In the genomic region with DNA sequence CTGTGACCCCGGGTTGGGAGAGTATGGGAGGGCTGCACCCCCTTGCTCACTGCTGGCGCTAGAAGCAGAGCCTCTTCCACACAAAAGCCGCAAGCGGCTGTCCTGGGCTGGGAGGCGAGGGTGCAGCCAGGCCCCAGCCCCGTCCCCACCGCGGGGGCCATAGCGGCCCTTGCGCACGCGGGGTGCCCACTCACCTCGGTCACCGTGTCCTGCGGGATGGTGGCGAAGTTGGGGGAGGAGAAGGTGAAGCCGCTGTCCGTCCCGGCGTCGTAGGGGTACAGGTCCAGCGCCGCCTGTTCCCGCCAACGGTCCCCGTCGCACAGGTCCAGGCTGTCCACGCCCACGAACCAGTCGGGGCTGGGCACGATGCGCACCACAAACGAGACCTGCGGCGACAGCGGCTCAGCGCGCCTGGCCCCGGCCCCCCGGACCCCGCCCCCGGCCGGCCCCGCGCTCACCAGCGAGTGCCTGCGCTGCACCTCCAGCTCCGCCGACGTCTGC, we compare ENCODE assay signal across 13 cellular contexts. TPM values are rescaled to one million over a fixed set of nuclear protein-coding genes. Genes with fewer than 3 reads are reported as not detected.
DNase-seq lines count a peak whose midpoint lies in the region; ATAC-seq and TF ChIP-seq lines count a peak whose summit lies in the region.
"Had no signal": no experiment of that assay in that cellular context is flagged by ENCODE, and none has a peak within 500 bp of the region (broad histone marks: within the 10 kb centered on the region; RNA-seq: fewer than 3 reads in every experiment).

No MANE protein-coding gene starts in this region.

- H3K27ac ChIP-seq in psoas muscle = no peak overlapping the region

- peaks cover 0 to 8% of the 10 kb centered on the region in 2 donors for H3K36me3 ChIP-seq in psoas muscle (ENCODE audit: insufficient read depth in 1 of 2, low read depth in 1 of 2)

- no peak for ATAC-seq in psoas muscle
- ATAC-seq in left lobe of liver = no peak

- H3K4me1 Mint-ChIP-seq in CD14-positive monocyte = peaks cover 22% of the 10 kb centered on the region

- peak overlapping the region; percentile 80 for H3K4me3 ChIP-seq in fibroblast of mammary gland (ENCODE audit: control insufficient read depth, low read depth, low read length)
- peak overlapping the region; percentile 55 for H3K4me3 ChIP-seq in psoas muscle

- TF ChIP-seq CTCF in CD14-positive monocyte (IDR thresholded peaks at IDR 0.05) = no peak
- TF ChIP-seq CTCF in fibroblast of mammary gland (conservative IDR thresholded peaks at IDR 0.05; ENCODE audit: control insufficient read depth, insufficient read depth, low read depth, low read length) = no peak
- no peak for TF ChIP-seq CTCF in psoas muscle (IDR thresholded peaks at IDR 0.05)

- H3K36me3 Mint-ChIP-seq in CD14-positive monocyte = peaks cover 2 to 11% of the 10 kb centered on the region in 2 donors

- H3K27me3 ChIP-seq in psoas muscle (ENCODE audit: insufficient read depth in 3 of 3, low read length in 2 of 3) = peaks cover 0 to 7% (median 0%) of the 10 kb centered on the region in 3 donors

- peaks cover 0 to 15% (median 2%) of the 10 kb centered on the region in 7 donors for H3K9me3 Mint-ChIP-seq in CD14-positive monocyte
- H3K9me3 Mint-ChIP-seq: activated T-helper 2 cell treated with anti-CD3 and anti-CD28 coated beads, Interferon-gamma antibody, Interleukin-2, Interleukin-4, amounts not matched to agents 10 μg/mL and 5 μg/mL and 100 μg/mL, durations not matched to agents 14 hours and 24 hours and 36 hours had no signal

- no peak overlapping the region for H3K27ac Mint-ChIP-seq in CD14-positive monocyte
- H3K27ac Mint-ChIP-seq: activated T-helper 2 cell treated with anti-CD3 and anti-CD28 coated beads, Interferon-gamma antibody, Interleukin-2, Interleukin-4, amounts not matched to agents 10 μg/mL and 5 μg/mL and 100 μg/mL, durations not matched to agents 14 hours and 24 hours and 36 hours had no signal

- DNase-seq in CD14-positive monocyte (ENCODE audit: low spot score) = peak; percentile 38
- no peak for DNase-seq in fibroblast of mammary gland (ENCODE audit: low read depth)
- peak in 1 of 2 donors; percentile 67 for DNase-seq in psoas muscle
- no peak for DNase-seq in retina
- DNase-seq in HK-2 (ENCODE audit: unreplicated experiment) = no peak
- no peak for DNase-seq in cerebellar cortex (ENCODE audit: low spot score)
- no peak for DNase-seq in left lobe of liver (ENCODE audit: low spot score)
- DNase-seq: NCI-H187 had no signal

- H3K4me1 ChIP-seq in psoas muscle = peaks cover 39% of the 10 kb centered on the region

- intact Hi-C loops in CD14-positive monocyte (cut with micrococcal nuclease) (loop anchor here in 1 of 2 donors (5.0 kb wide), 1 partner anchor 39 kb away; no protein-coding TSS in a partner anchor), psoas muscle (cut with DNase I) (no loop called here)

- no peaks in the 10 kb centered on the region for H3K9me3 ChIP-seq in psoas muscle
- H3K9me3 ChIP-seq: Caco-2 had no signal

- peaks cover 47 to 75% (median 72%) of the 10 kb centered on the region in 3 donors for H3K27me3 Mint-ChIP-seq in CD14-positive monocyte (ENCODE audit: low read depth in 3 of 3)

- peak overlapping the region; percentile 74 to 91 for H3K4me3 Mint-ChIP-seq in CD14-positive monocyte

- 48 to 56% (median 50%) methylated on average over 35 to 50 of the region's 50 CpGs for WGBS in psoas muscle, 3 donors

TF ChIP-seq in PFSK-1, 5 proteins besides CTCF, POLR2A, EP300 and RAD21:
- TF ChIP-seq POLR2AphosphoS5 (IDR thresholded peaks at IDR 0.05; ENCODE audit: low read depth, low read length) = peak; percentile 39; the same call in 1 of the 2 replicates
- TF ChIP-seq TAF1 (IDR thresholded peaks at IDR 0.05; ENCODE audit: borderline replicate concordance, insufficient read depth, low read length) = no peak

RNA-seq across cellular contexts. Expression of a gene that starts 1.5 kb away (rescaled TPM):
- polyA plus RNA-seq in CD14-positive monocyte (under 1 TPM; 0.74 to 0.90 TPM), psoas muscle (1 to 10 TPM; 4.1 to 6.4 (median 6.2) TPM)
- polyA plus RNA-seq in PFSK-1 (2012; ENCODE audit: insufficient read length, low read depth) = 3,737 TPM
- total RNA-seq in psoas muscle (10 to 100 TPM in 1 of 4 donors, 1 to 10 TPM in 3; 6.8 to 18.5 (median 8.0) TPM), left lobe of liver (54.3 TPM)
- total RNA-seq: HT1080 had no signal

RNA-seq across cellular contexts. Expression of a gene that starts 57.5 kb away (rescaled TPM):
- under 1 TPM in 1 of 2 donors, not detected in 1; 0.17 TPM for polyA plus RNA-seq in CD14-positive monocyte
- not detected for polyA plus RNA-seq in PFSK-1 (2012; ENCODE audit: insufficient read length, low read depth)
- 1 to 10 TPM in 1 of 4 donors, under 1 TPM in 3; 0.42 to 1.5 (median 0.69) TPM for total RNA-seq in psoas muscle
- polyA plus RNA-seq in psoas muscle = under 1 TPM; 0.03 to 0.38 (median 0.31) TPM
- 0.25 TPM for total RNA-seq in left lobe of liver
- total RNA-seq: Caco-2, HT1080, OCI-LY7 had no signal
